8 cellular contexts compared by ENCODE assay signal in the genomic region with DNA sequence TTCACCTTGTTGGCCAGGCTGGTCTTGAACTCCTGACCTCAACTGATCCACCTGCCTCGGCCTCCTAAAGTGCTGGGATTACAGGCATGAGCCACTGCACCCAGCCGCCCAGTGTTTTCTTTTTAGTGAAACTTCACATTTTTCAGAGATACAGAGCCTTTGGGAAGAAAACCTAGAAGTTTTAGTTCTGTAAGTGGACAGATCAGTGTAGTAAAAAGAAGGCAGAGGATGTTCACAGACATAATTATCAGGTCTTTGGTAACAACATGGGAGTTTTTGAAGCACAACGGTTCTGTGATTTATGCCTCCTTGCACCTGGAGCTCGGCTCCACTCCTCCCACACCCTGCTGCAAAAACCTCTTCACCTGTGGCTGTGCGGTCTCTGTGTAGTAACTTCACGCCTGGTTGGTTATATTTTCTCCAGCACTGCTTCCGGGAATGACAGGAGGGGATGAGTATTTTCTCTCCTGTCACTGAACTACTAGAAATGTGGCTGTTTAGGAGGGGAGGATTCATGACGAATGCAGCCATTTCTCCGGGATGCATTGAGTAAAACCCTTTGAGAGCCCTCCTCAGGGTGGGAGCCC.
DNase-seq lines count a peak whose midpoint lies in the region; ATAC-seq, FAIRE-seq and TF ChIP-seq lines count a peak whose summit lies in the region.

No MANE protein-coding gene starts in this region.

- H3K79me1 ChIP-seq in H1 (ENCODE audit: low read depth, low read length) (no peaks in the 10 kb centered on the region), H9 (ENCODE audit: insufficient read depth, low read depth, low read length, poor library complexity, severe bottlenecking) (no peaks in the 10 kb centered on the region)

- FAIRE-seq in GM12892 (lab: Jason Lieb, UNC) (peak; percentile 92), H1 (lab: Jason Lieb, UNC) (no peak)

- CTCF ChIA-PET in H1 (lab: Charles Lee; ENCODE audit: partially characterized antibody), result interaction anchor here (1.7 kb wide), 1 partner anchor 80 kb away, joined by 5 read pairs; no protein-coding TSS in a partner anchor

- no peaks in the 10 kb centered on the region for H3K79me2 ChIP-seq in H1 (ENCODE audit: control insufficient read depth in 1 of 2, insufficient read depth in 2 of 2, low read length in 2 of 2)
- H3K79me2 ChIP-seq in H9 (ENCODE audit: insufficient read depth, low read length), result no peaks in the 10 kb centered on the region

- no peak for TF ChIP-seq CTCF in H1 (IDR thresholded peaks at IDR 0.05; ENCODE audit: control extremely low read depth in 1 of 3, insufficient read depth in 1 of 3, low read depth in 1 of 3, low read length in 3 of 3)
- no peak for TF ChIP-seq CTCF in H9 (conservative IDR thresholded peaks at IDR 0.05)

- no peaks in the 10 kb centered on the region for H3K4me1 ChIP-seq in H1 (replicated peaks in 1 of 4; ENCODE audit: control insufficient read depth in 3 of 4, insufficient read depth in 4 of 4, low read length in 3 of 4)
- no peaks in the 10 kb centered on the region for H3K4me1 ChIP-seq in aorta (ENCODE audit: control insufficient read depth in 1 of 2, insufficient read depth in 2 of 2, low read length in 2 of 2)
- no peaks in the 10 kb centered on the region; the same call in none of the 2 replicates for H3K4me1 ChIP-seq in H9 (ENCODE audit: insufficient read depth, low read length)

- H3K56ac ChIP-seq in H1 (replicated peaks; ENCODE audit: insufficient read length, low read depth, low read length) (no peak overlapping the region), H9 (ENCODE audit: insufficient read length, low read depth, low read length) (no peak overlapping the region)

- no peaks in the 10 kb centered on the region for H3K27me3 Mint-ChIP-seq in H9 (ENCODE audit: low read depth)

- 86% methylated on average over 9 of the region's 9 CpGs; no CpG with 5 or more reads in 1 of the 2 experiments for WGBS in H1 (ENCODE audit: extremely low coverage in 1 of 2, insufficient coverage in 1 of 2, insufficient read length in 1 of 2, insufficient replicate concordance in 2 of 2, low coverage in 1 of 2, low lambda C conversion rate in 2 of 2, missing lambda C conversion rate in 1 of 2), 2 experiments
- 83% methylated on average over 9 of the region's 9 CpGs for WGBS in aorta, 2 donors
- WGBS in H9 (ENCODE audit: extremely low coverage, insufficient read length, low lambda C conversion rate), result no CpG with 5 or more reads among the region's 9 CpGs

- H2BK15ac ChIP-seq in H1 (ENCODE audit: low read length) (no peak overlapping the region), H9 (ENCODE audit: low read depth, low read length) (no peak overlapping the region)

- no peak overlapping the region for H3T11ph ChIP-seq in H9 (ENCODE audit: low read length)

- H3K36me3 Mint-ChIP-seq in H9 (ENCODE audit: insufficient read depth in 1 of 3, low read depth in 3 of 3), result no peaks in the 10 kb centered on the region

- H3K23ac ChIP-seq in H1 (ENCODE audit: insufficient read length), result no peak overlapping the region
- no peak overlapping the region for H3K23ac ChIP-seq in H9 (ENCODE audit: insufficient read length, low read depth, low read length)

- H3K4me3 Mint-ChIP-seq in H9, result no peak overlapping the region

- TF ChIP-seq POLR2A in GM12892 (IDR thresholded peaks at IDR 0.05; ENCODE audit: low read depth, low read length), result 0 out of 2 replicates have a peak, but pooled peaks have one; percentile 26
- TF ChIP-seq POLR2A in H1 (IDR thresholded peaks at IDR 0.05; ENCODE audit: control extremely low read depth in 1 of 2, low read depth in 2 of 2, low read length in 2 of 2), result no peak

- H3K9me3 Mint-ChIP-seq in H9, result no peaks in the 10 kb centered on the region

- no peaks in the 10 kb centered on the region for H3K36me3 ChIP-seq in H1 (ENCODE audit: control insufficient read depth in 2 of 4, insufficient read depth in 4 of 4, low read length in 3 of 4)
- H3K36me3 ChIP-seq in aorta (ENCODE audit: control insufficient read depth in 1 of 2, insufficient read depth in 2 of 2, low read length in 1 of 2), result no peaks in the 10 kb centered on the region

- no peak overlapping the region for H3K27ac ChIP-seq in H1 (ENCODE audit: low read depth, low read length)
- H3K27ac ChIP-seq in aorta (ENCODE audit: low read depth in 1 of 2, low read length in 2 of 2), result no peak overlapping the region
- H3K27ac ChIP-seq in H9 (ENCODE audit: insufficient read length, low read depth, low read length), result no peak overlapping the region

- H4K91ac ChIP-seq in H1 (replicated peaks; ENCODE audit: insufficient read length, low read length), result no peak overlapping the region
- no peak overlapping the region for H4K91ac ChIP-seq in H9 (ENCODE audit: insufficient read length, low read depth, low read length)

- POLR2A ChIA-PET in H1 (lab: Charles Lee; ENCODE audit: partially characterized antibody), result no interaction called here

- H2BK12ac ChIP-seq in H1 (ENCODE audit: low read depth, low read length) (no peak overlapping the region), H9 (ENCODE audit: insufficient read length, low read depth, low read length) (no peak overlapping the region)

- intact Hi-C loops in aorta (cut with DNase I), result no loop called here

- TF ChIP-seq RAD21 in H1 (IDR thresholded peaks at IDR 0.05 in 1 of 2, conservative IDR thresholded peaks at IDR 0.05 in 1 of 2; ENCODE audit: low read depth in 2 of 2, low read length in 2 of 2), result no peak

- H2BK120ac ChIP-seq in H1 (replicated peaks; ENCODE audit: low read depth, low read length) (no peak overlapping the region), H9 (ENCODE audit: low read depth, low read length, poor library complexity, severe bottlenecking) (no peak overlapping the region)

- DNase-seq in GM12892 (ENCODE audit: insufficient read length), result peak; percentile 38
- DNase-seq in NCI-H146 (lab: John Stamatoyannopoulos, UW), result peak; percentile 78
- no peak for DNase-seq in H1 (ENCODE audit: low read depth in 1 of 2, low spot score in 2 of 2)
- no peak for DNase-seq in aorta
- DNase-seq in H9, result no peak
- no peak for DNase-seq in NCI-H446 treated with DMSO at 0.1 percent for 48 hours (lab: John Stamatoyannopoulos, UW)
- no peak for DNase-seq in AG20443 (ENCODE audit: low spot score)

- no peak overlapping the region for H2AK5ac ChIP-seq in H1 (ENCODE audit: low read depth, low read length)
- no peak overlapping the region for H2AK5ac ChIP-seq in H9 (ENCODE audit: insufficient read length, low read length)

- H2BK20ac ChIP-seq in H1 (ENCODE audit: low read length) (no peak overlapping the region), H9 (ENCODE audit: low read depth, low read length, poor library complexity, severe bottlenecking) (no peak overlapping the region)

- H2AFZ ChIP-seq in H1 (ENCODE audit: low read length), result peak overlapping the region; percentile 89; the same call in 1 of the 2 replicates
- H2AFZ ChIP-seq in H9 (ENCODE audit: low read length), result no peak overlapping the region

- H3K4me3 ChIP-seq in H1 (ENCODE audit: extremely low read depth in 1 of 4, insufficient read depth in 2 of 4, low read depth in 3 of 4, low read length in 4 of 4), result no peak overlapping the region
- H3K4me3 ChIP-seq in aorta (ENCODE audit: low read length in 2 of 2), result no peak overlapping the region

- H3K4ac ChIP-seq in H1 (replicated peaks; ENCODE audit: insufficient read length, low read depth, low read length), result no peak overlapping the region
- H3K4ac ChIP-seq in H9 (ENCODE audit: low read depth, low read length), result no peak overlapping the region

- ATAC-seq in GM21529 (IDR thresholded peaks at IDR 0.05; ENCODE audit: unreplicated experiment) (peak; percentile 57), aorta (ENCODE audit: low FRiP score) (no peak)

- no peak overlapping the region for H3K27ac Mint-ChIP-seq in H9

- no peak for TF ChIP-seq EP300 in H1 (IDR thresholded peaks at IDR 0.05; ENCODE audit: borderline replicate concordance in 1 of 2, low read depth in 2 of 2, low read length in 2 of 2)

- no peak overlapping the region for H3K9ac ChIP-seq in H1 (replicated peaks in 1 of 4; ENCODE audit: extremely low read depth in 1 of 4, low read depth in 3 of 4, low read length in 3 of 4)
- no peak overlapping the region for H3K9ac ChIP-seq in H9 (ENCODE audit: extremely low read depth, insufficient read length, low read length)

- H4K20me1 ChIP-seq in H1 (replicated peaks in 1 of 2; ENCODE audit: control insufficient read depth in 1 of 2, insufficient read depth in 2 of 2, low read length in 2 of 2), result no peaks in the 10 kb centered on the region
- no peaks in the 10 kb centered on the region for H4K20me1 ChIP-seq in H9 (ENCODE audit: control insufficient read depth, insufficient read depth, insufficient read length)

- H3K9me3 ChIP-seq in H1 (ENCODE audit: insufficient read depth in 2 of 2, low read depth in 1 of 2, low read length in 1 of 2) (no peaks in the 10 kb centered on the region), aorta (ENCODE audit: control insufficient read depth, low read length) (no peaks in the 10 kb centered on the region), H9 (ENCODE audit: control insufficient read depth, low read depth, low read length) (no peaks in the 10 kb centered on the region)

- peaks cover 4 to 7% of the 10 kb centered on the region in 2 experiments; a peak in 3 of 4 replicates for H3K4me1 Mint-ChIP-seq in H9

- H3K18ac ChIP-seq in H1 (ENCODE audit: extremely low read depth, low read length) (no peak overlapping the region), H9 (ENCODE audit: insufficient read length, low read depth, low read length) (no peak overlapping the region)

- no peaks in the 10 kb centered on the region for H3K23me2 ChIP-seq in H1 (ENCODE audit: low read depth, low read length)
- H3K23me2 ChIP-seq in H9 (ENCODE audit: insufficient read length, low read depth, low read length, poor library complexity, severe bottlenecking), result no peaks in the 10 kb centered on the region

- H3K4me2 ChIP-seq in H1 (ENCODE audit: insufficient read depth in 1 of 2, low read depth in 2 of 2, low read length in 2 of 2) (no peak overlapping the region), H9 (ENCODE audit: insufficient read depth, insufficient read length, low read length) (no peak overlapping the region)

- H3K14ac ChIP-seq in H1 (ENCODE audit: insufficient read length), result no peak overlapping the region
- H3K14ac ChIP-seq in H9 (ENCODE audit: insufficient read depth, low read length), result no peak overlapping the region

- H4K5ac ChIP-seq in H1 (ENCODE audit: insufficient read length, low read depth, low read length), result no peak overlapping the region
- H4K5ac ChIP-seq in H9 (ENCODE audit: insufficient read length, low read depth, low read length), result no peak overlapping the region

- H2BK5ac ChIP-seq in H1 (ENCODE audit: low read depth, low read length), result no peak overlapping the region
- no peak overlapping the region for H2BK5ac ChIP-seq in H9 (ENCODE audit: insufficient read length, low read length)

- no peak overlapping the region for H4K8ac ChIP-seq in H1 (ENCODE audit: extremely low read depth, insufficient read depth, low read length)
- no peak overlapping the region for H4K8ac ChIP-seq in H9 (replicated peaks; ENCODE audit: insufficient read length, low read depth, low read length)

- H3K27me3 ChIP-seq in H1 (replicated peaks in 1 of 4; ENCODE audit: control insufficient read depth in 3 of 4, extremely low read depth in 1 of 4, insufficient read depth in 3 of 4, low read length in 3 of 4), result no peaks in the 10 kb centered on the region
- H3K27me3 ChIP-seq in aorta (ENCODE audit: control insufficient read depth in 1 of 2, insufficient read depth in 2 of 2, low read length in 1 of 2), result no peaks in the 10 kb centered on the region
- no peaks in the 10 kb centered on the region for H3K27me3 ChIP-seq in H9 (ENCODE audit: insufficient read depth, low read length)

Comparison
In these comparisons a context has a peak if more than half of its experiments do, and no peak if none do; other contexts are left out.
1. DNase-seq: peak in GM12892 (single experiment) and NCI-H146 (single experiment); none in H1 (0 of 2), aorta (0 of 2), H9 (single experiment), NCI-H446 treated with DMSO at 0.1 percent for 48 hours (single experiment) and AG20443 (single experiment).